1 cellular context compared by ENCODE assay signal in the genomic region with DNA sequence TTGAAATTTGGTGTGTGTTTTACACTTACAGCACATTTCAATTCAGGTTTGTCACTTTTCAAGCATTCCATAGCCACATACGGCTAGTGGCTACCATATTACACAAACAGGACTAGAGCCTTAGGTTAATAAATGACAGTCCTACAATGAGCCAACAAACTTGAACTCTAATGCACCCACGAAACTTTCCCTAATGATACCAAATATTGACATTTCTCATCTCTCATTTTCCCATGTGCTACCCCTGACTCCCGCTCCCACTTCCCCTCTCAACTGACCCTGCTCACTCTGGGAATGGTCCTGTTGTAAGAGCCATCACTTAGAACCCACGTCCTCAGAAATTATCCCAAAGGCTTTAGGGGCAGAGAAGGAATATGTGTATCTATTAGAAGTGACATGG.
TF ChIP-seq lines count a peak whose summit lies in the region.

No MANE protein-coding gene starts in this region.

TF ChIP-seq in liver, 16 proteins besides CTCF, POLR2A, EP300 and RAD21 (continued from another document):
- TF ChIP-seq, protein P1, sequence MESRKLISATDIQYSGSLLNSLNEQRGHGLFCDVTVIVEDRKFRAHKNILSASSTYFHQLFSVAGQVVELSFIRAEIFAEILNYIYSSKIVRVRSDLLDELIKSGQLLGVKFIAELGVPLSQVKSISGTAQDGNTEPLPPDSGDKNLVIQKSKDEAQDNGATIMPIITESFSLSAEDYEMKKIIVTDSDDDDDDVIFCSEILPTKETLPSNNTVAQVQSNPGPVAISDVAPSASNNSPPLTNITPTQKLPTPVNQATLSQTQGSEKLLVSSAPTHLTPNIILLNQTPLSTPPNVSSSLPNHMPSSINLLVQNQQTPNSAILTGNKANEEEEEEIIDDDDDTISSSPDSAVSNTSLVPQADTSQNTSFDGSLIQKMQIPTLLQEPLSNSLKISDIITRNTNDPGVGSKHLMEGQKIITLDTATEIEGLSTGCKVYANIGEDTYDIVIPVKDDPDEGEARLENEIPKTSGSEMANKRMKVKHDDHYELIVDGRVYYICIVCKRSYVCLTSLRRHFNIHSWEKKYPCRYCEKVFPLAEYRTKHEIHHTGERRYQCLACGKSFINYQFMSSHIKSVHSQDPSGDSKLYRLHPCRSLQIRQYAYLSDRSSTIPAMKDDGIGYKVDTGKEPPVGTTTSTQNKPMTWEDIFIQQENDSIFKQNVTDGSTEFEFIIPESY (IDR thresholded peaks at IDR 0.05): no peak
- TF ChIP-seq, protein P2, sequence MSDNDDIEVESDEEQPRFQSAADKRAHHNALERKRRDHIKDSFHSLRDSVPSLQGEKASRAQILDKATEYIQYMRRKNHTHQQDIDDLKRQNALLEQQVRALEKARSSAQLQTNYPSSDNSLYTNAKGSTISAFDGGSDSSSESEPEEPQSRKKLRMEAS (IDR thresholded peaks at IDR 0.05): no peak
